Comparison of ENCODE assay signal across 1 cellular context in the genomic region with DNA sequence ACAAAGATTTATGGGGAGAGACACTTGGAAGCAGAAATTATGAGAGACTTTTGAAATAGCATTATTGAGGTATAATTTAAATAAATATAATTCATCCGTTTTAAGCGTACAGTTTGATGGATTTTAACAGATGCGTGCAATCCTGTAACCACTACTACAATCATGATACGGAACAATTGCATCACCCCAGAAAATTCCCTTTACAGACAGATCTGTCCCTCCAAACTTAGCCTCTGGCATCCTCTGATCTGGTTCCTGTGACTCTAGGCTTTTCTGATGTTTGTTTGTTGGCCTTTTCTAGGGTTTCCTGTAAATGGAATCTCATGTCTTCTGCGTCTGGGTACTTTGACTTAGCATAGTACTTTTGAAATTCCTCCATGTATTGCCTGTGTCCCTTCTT.
TF ChIP-seq lines count a peak whose summit lies in the region.

No MANE protein-coding gene starts in this region.

TF ChIP-seq in IMR-90, 13 proteins besides CTCF, POLR2A, EP300 and RAD21:
- TF ChIP-seq MAFK (IDR thresholded peaks at IDR 0.05; ENCODE audit: low read depth, low read length) = no peak
